8 cellular contexts compared by ENCODE assay signal in genomic region chr7:107045980-107046379, GRCh38. TPM values are rescaled to one million over a fixed set of nuclear protein-coding genes. Genes with fewer than 3 reads are reported as not detected.
DNase-seq lines count a peak whose midpoint lies in the region; ATAC-seq and TF ChIP-seq lines count a peak whose summit lies in the region.

No MANE protein-coding gene starts in this region.

- H2AFZ ChIP-seq in osteoblast (ENCODE audit: low read length): no peak overlapping the region

- H3K4me3 Mint-ChIP-seq in Caco-2 (ENCODE audit: unreplicated experiment): peak overlapping the region; percentile 70

- no peak overlapping the region for H3K27ac Mint-ChIP-seq in Caco-2 (ENCODE audit: unreplicated experiment)

- TF ChIP-seq CTCF in Caco-2 (IDR thresholded peaks at IDR 0.05; ENCODE audit: insufficient read depth in 1 of 2, low read depth in 1 of 2, low read length in 1 of 2, severe bottlenecking in 1 of 2, unreplicated experiment in 1 of 2): no peak
- TF ChIP-seq CTCF in LNCaP clone FGC (IDR thresholded peaks at IDR 0.05; ENCODE audit: control insufficient read depth, extremely low read depth, insufficient read depth): no peak
- TF ChIP-seq CTCF in osteoblast (IDR thresholded peaks at IDR 0.05; ENCODE audit: extremely low read depth, low read depth, low read length): no peak
- no peak for TF ChIP-seq CTCF in tibial artery (IDR thresholded peaks at IDR 0.05)

- H3K4me3 ChIP-seq in Caco-2 (ENCODE audit: low read depth, low read length) (no peak overlapping the region), LNCaP clone FGC (ENCODE audit: low read depth, low read length) (peak overlapping the region; percentile 81), osteoblast (ENCODE audit: insufficient read depth, low read length) (no peak overlapping the region), tibial artery (peak overlapping the region in 1 of 2 donors; percentile 81)

- peaks cover 41% of the 10 kb centered on the region for H3K27me3 Mint-ChIP-seq in Caco-2 (ENCODE audit: insufficient read depth, unreplicated experiment)

- H3K27ac ChIP-seq in osteoblast (ENCODE audit: low read depth, low read length): no peak overlapping the region
- H3K27ac ChIP-seq in tibial artery: no peak overlapping the region

- no peak for DNase-seq in Caco-2
- DNase-seq in LNCaP clone FGC (ENCODE audit: low read depth): no peak
- DNase-seq in dedifferentiated amniotic fluid mesenchymal stem cell (ENCODE audit: extremely low spot score): peak; percentile 38
- DNase-seq in osteoblast (ENCODE audit: insufficient read length, low spot score, missing footprints): peak; percentile 81
- no peak for DNase-seq in tibial artery
- no peak for DNase-seq in NCI-H2171 (lab: John Stamatoyannopoulos, UW)
- DNase-seq in T-helper 9 cell: no peak

- POLR2A ChIA-PET in Caco-2 (lab: Charles Lee): interaction anchor here (0.6 kb wide), 1 partner anchor 123 kb away, joined by 5 read pairs; the partner anchor contains the start of gene HBP1

- H3K9me3 Mint-ChIP-seq in Caco-2 (ENCODE audit: unreplicated experiment): no peaks in the 10 kb centered on the region

- CTCF ChIA-PET in Caco-2 (lab: Charles Lee): no interaction called here

- no peaks in the 10 kb centered on the region for H3K79me2 ChIP-seq in osteoblast (ENCODE audit: insufficient read depth, low read length)

- H3K4me1 Mint-ChIP-seq in Caco-2 (ENCODE audit: low read depth, unreplicated experiment): peaks cover 6% of the 10 kb centered on the region

- H3K27me3 ChIP-seq in Caco-2 (replicated peaks; ENCODE audit: control insufficient read depth, insufficient read depth, low read length) (peaks cover 2% of the 10 kb centered on the region), osteoblast (ENCODE audit: insufficient read depth, low read length) (peaks cover 34% of the 10 kb centered on the region), tibial artery (no peaks in the 10 kb centered on the region)

- H4K20me1 ChIP-seq in osteoblast (ENCODE audit: insufficient read depth, low read length): no peaks in the 10 kb centered on the region

- H3K4me1 ChIP-seq in Caco-2 (peaks cover 4% of the 10 kb centered on the region; the same call in 1 of the 2 replicates), osteoblast (ENCODE audit: insufficient read depth, low read length) (peaks cover 13% of the 10 kb centered on the region), tibial artery (peaks cover 0 to 14% (median 14%) of the 10 kb centered on the region in 4 donors)

- H3K9me3 ChIP-seq in Caco-2 (no peaks in the 10 kb centered on the region), osteoblast (ENCODE audit: low read depth, low read length) (no peaks in the 10 kb centered on the region), tibial artery (peaks cover 0 to 6% (median 0%) of the 10 kb centered on the region in 3 donors)

- intact Hi-C loops in Caco-2 (cut with micrococcal nuclease; ENCODE audit: unreplicated experiment) (no loop called here), tibial artery (cut with DNase I; ENCODE audit: low total_unique reads) (loop anchor here (10.0 kb wide), 1 partner anchor 99 kb away; no protein-coding TSS in a partner anchor)

- no peaks in the 10 kb centered on the region for H3K36me3 Mint-ChIP-seq in Caco-2 (ENCODE audit: insufficient read depth, unreplicated experiment)

- H3K36me3 ChIP-seq in Caco-2 (ENCODE audit: control insufficient read depth, insufficient read depth, low read length) (no peaks in the 10 kb centered on the region), osteoblast (ENCODE audit: insufficient read depth, low read length) (no peaks in the 10 kb centered on the region), tibial artery (no peaks in the 10 kb centered on the region)

- ATAC-seq in HG02610 (IDR thresholded peaks at IDR 0.05; ENCODE audit: unreplicated experiment): no peak

- BruUV-seq in Caco-2 (replicated peaks; lab: Mats Ljungman, UMichigan): no TSS peak

- H3K4me2 ChIP-seq in osteoblast (ENCODE audit: insufficient read depth, low read length): no peak overlapping the region

RNA-seq across cellular contexts. Expression of gene PRKAR2B, which starts 1.5 kb away (rescaled TPM):
- total RNA-seq in Caco-2 (2022) (0.07 and 0.12 TPM in 2 replicates), osteoblast (2.4 and 2.5 TPM in 2 replicates)

Comparison
In these comparisons a context has a peak if more than half of its experiments do, and no peak if none do; other contexts are left out.
1. DNase-seq: peak in dedifferentiated amniotic fluid mesenchymal stem cell (single experiment) and osteoblast (single experiment); none in Caco-2 (0 of 2), LNCaP clone FGC (single experiment), tibial artery (0 of 2), NCI-H2171 (single experiment) and T-helper 9 cell (single experiment).